In the genomic region with DNA sequence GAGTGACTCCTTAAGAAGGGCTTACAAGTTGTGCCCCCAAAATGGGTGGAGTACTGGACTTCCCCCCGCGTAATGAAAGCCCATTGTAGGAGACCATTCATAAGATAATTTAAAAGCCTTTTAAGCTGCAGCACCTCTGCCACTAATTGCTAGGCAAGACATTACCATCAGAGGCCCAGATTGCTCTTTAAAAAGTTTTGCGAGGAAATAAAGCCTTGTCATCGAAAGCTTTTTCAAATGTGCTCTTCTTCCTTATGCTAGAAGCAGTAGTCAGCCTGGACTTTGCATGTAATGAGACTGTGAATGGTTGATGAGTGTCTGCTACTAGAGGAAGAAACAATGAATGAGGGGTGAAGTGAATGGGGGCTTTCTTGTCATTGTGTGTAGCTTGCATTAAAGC, we compare ENCODE assay signal across 27 cellular contexts.
DNase-seq lines count a peak whose midpoint lies in the region; ATAC-seq and TF ChIP-seq lines count a peak whose summit lies in the region.
"Had no signal": no experiment of that assay in that cellular context is flagged by ENCODE, and none has a peak within 500 bp of the region (broad histone marks: within the 10 kb centered on the region; RNA-seq: fewer than 3 reads in every experiment).

No MANE protein-coding gene starts in this region.

- H3F3A ChIP-seq in GM23338 (replicated peaks; ENCODE audit: low read depth): no peaks in the 10 kb centered on the region
- peaks cover 29% of the 10 kb centered on the region for H3F3A ChIP-seq in neural progenitor cell (ENCODE audit: low read depth)

- H3K27ac Mint-ChIP-seq in GM23338 (no peak overlapping the region), endodermal cell (no peak overlapping the region), neural progenitor cell (peak overlapping the region; percentile 5)
- H3K27ac Mint-ChIP-seq: CD14-positive monocyte; CD8-positive, alpha-beta memory T cell; IgD-negative memory B cell had no signal

- H3K4me1 Mint-ChIP-seq in GM23338: peaks cover 18% of the 10 kb centered on the region; the same call in 2 of the 3 replicates
- H3K4me1 Mint-ChIP-seq in endodermal cell: peaks cover 5% of the 10 kb centered on the region
- H3K4me1 Mint-ChIP-seq in neural progenitor cell: peaks cover 28% of the 10 kb centered on the region
- H3K4me1 Mint-ChIP-seq: CD14-positive monocyte; CD8-positive, alpha-beta memory T cell; IgD-negative memory B cell had no signal

- peak overlapping the region; percentile 71 for H3K4me2 ChIP-seq in GM23338
- peak overlapping the region; percentile 71 for H3K4me2 ChIP-seq in neural progenitor cell
- no peak overlapping the region for H3K4me2 ChIP-seq in Karpas-422 (ENCODE audit: low read depth, low read length, poor library complexity, severe bottlenecking)
- H3K4me2 ChIP-seq: KMS-11, PC-9 had no signal

- H3K4me1 ChIP-seq in GM23338 (ENCODE audit: insufficient read depth): peaks cover 28% of the 10 kb centered on the region
- no peaks in the 10 kb centered on the region for H3K4me1 ChIP-seq in endodermal cell (ENCODE audit: control insufficient read depth, insufficient read depth, low read length)
- H3K4me1 ChIP-seq in neural progenitor cell: peaks cover 40% of the 10 kb centered on the region
- H3K4me1 ChIP-seq in Karpas-422 (ENCODE audit: low read length): no peaks in the 10 kb centered on the region
- H3K4me1 ChIP-seq: BE2C, SJSA1 had no signal

- H3K36me3 ChIP-seq in GM23338 (ENCODE audit: insufficient read depth) (peaks cover 6% of the 10 kb centered on the region; the same call in 1 of the 2 replicates), endodermal cell (ENCODE audit: control insufficient read depth, insufficient read depth, low read length) (no peaks in the 10 kb centered on the region), neural progenitor cell (no peaks in the 10 kb centered on the region), Karpas-422 (ENCODE audit: insufficient read depth, low read length) (no peaks in the 10 kb centered on the region)
- H3K36me3 ChIP-seq: BE2C, SJSA1 had no signal

- H3K36me3 Mint-ChIP-seq in GM23338 (ENCODE audit: low read depth) (no peaks in the 10 kb centered on the region), endodermal cell (ENCODE audit: low read depth) (no peaks in the 10 kb centered on the region), neural progenitor cell (no peaks in the 10 kb centered on the region)
- H3K36me3 Mint-ChIP-seq: CD14-positive monocyte; CD8-positive, alpha-beta memory T cell; IgD-negative memory B cell had no signal

- 58 to 70% methylated on average over 4 of the region's 4 CpGs for WGBS in endodermal cell (ENCODE audit: insufficient coverage in 1 of 2, insufficient read length in 1 of 2), 2 experiments

- peak; percentile 24 for DNase-seq in GM23338 (ENCODE audit: low spot score)
- DNase-seq in NCI-H2227 (lab: John Stamatoyannopoulos, UW; ENCODE audit: unreplicated experiment): peak; percentile 7
- DNase-seq in endodermal cell: no peak
- peak; percentile 73 for DNase-seq in neural progenitor cell (ENCODE audit: low spot score)
- no peak for DNase-seq in activated CD4-positive, alpha-beta T cell treated with anti-CD3 and anti-CD28 coated beads for 1 hour
- no peak for DNase-seq in Karpas-422
- no peak for DNase-seq in anterior cingulate cortex (lab: John Stamatoyannopoulos, UW)
- DNase-seq in NCI-H446 treated with DMSO at 0.1 percent for 48 hours (lab: John Stamatoyannopoulos, UW): no peak
- DNase-seq: 8988T; ACHN; BE2C; CD8-positive, alpha-beta memory T cell; DMS79 treated with DMSO at 0.1 percent for 48 hours; HCEC 1CT; NCI-H1048; NCI-H1694; NCI-H2029 treated with DMSO at 0.1 percent for 48 hours; NCI-H2171 treated with DMSO at 0.1 percent for 48 hours; NCI-H446; NCI-H526; NCI-H82; PC-9 had no signal

- H3K9me3 ChIP-seq in endodermal cell (ENCODE audit: control insufficient read depth, low read length) (no peaks in the 10 kb centered on the region), neural progenitor cell (ENCODE audit: low read depth) (no peaks in the 10 kb centered on the region), Karpas-422 (ENCODE audit: low read length) (peaks cover 22% of the 10 kb centered on the region)
- H3K9me3 ChIP-seq: BE2C, SJSA1 had no signal

- H3K9me3 Mint-ChIP-seq in GM23338 (no peaks in the 10 kb centered on the region), endodermal cell (peaks cover 3% of the 10 kb centered on the region), neural progenitor cell (peaks cover 14% of the 10 kb centered on the region)

- no peak; the same call in 1 of the 3 replicates for ATAC-seq in GM23338
- ATAC-seq: Right ventricle myocardium inferior had no signal

- TF ChIP-seq CTCF in GM23338 (conservative IDR thresholded peaks at IDR 0.05; ENCODE audit: low read depth in 2 of 2) (no peak), endodermal cell (conservative IDR thresholded peaks at IDR 0.05) (no peak), neural progenitor cell (IDR thresholded peaks at IDR 0.05) (no peak)

- H3K4me3 ChIP-seq in GM23338 (no peak overlapping the region), endodermal cell (ENCODE audit: low read length) (no peak overlapping the region), neural progenitor cell (peak overlapping the region; percentile 37), Karpas-422 (ENCODE audit: low read length) (no peak overlapping the region)
- H3K4me3 ChIP-seq: PC-9, SJSA1 had no signal

- H4K20me1 ChIP-seq in GM23338 (replicated peaks; ENCODE audit: insufficient read depth) (no peaks in the 10 kb centered on the region), neural progenitor cell (ENCODE audit: low read depth) (no peaks in the 10 kb centered on the region), Karpas-422 (ENCODE audit: insufficient read depth, low read depth, low read length) (no peaks in the 10 kb centered on the region)

- no peaks in the 10 kb centered on the region for H3K27me3 ChIP-seq in GM23338 (ENCODE audit: insufficient read depth)
- H3K27me3 ChIP-seq in endodermal cell (ENCODE audit: control insufficient read depth, insufficient read depth, low read length, poor library complexity, severe bottlenecking): no peaks in the 10 kb centered on the region
- H3K27me3 ChIP-seq in neural progenitor cell: no peaks in the 10 kb centered on the region
- H3K27me3 ChIP-seq in Karpas-422 (ENCODE audit: low read length): no peaks in the 10 kb centered on the region
- H3K27me3 ChIP-seq: BE2C, SJSA1 had no signal

- no peak overlapping the region for H2AFZ ChIP-seq in GM23338
- no peak overlapping the region for H2AFZ ChIP-seq in neural progenitor cell (replicated peaks)
- H2AFZ ChIP-seq in Karpas-422 (ENCODE audit: low read length): no peak overlapping the region
- H2AFZ ChIP-seq: PC-9 had no signal

- H3K27ac ChIP-seq in GM23338 (ENCODE audit: low read depth): no peak overlapping the region
- peak overlapping the region; percentile 74 for H3K27ac ChIP-seq in endodermal cell (ENCODE audit: low read depth, low read length)
- peak overlapping the region; percentile 74 for H3K27ac ChIP-seq in neural progenitor cell
- no peak overlapping the region for H3K27ac ChIP-seq in Karpas-422 (ENCODE audit: low read length)
- H3K27ac ChIP-seq: KMS-11, PC-9, SJSA1 had no signal

- H3K9me2 ChIP-seq in GM23338 (ENCODE audit: insufficient read depth) (no peaks in the 10 kb centered on the region), Karpas-422 (replicated peaks; ENCODE audit: insufficient read depth, low read length) (no peaks in the 10 kb centered on the region)

- H3K27me3 Mint-ChIP-seq in GM23338 (ENCODE audit: insufficient read depth, low read depth, poor library complexity): no peaks in the 10 kb centered on the region
- H3K27me3 Mint-ChIP-seq in endodermal cell (ENCODE audit: insufficient read depth): no peaks in the 10 kb centered on the region
- peaks cover 11% of the 10 kb centered on the region for H3K27me3 Mint-ChIP-seq in neural progenitor cell (ENCODE audit: insufficient read depth, low read depth)
- H3K27me3 Mint-ChIP-seq: CD8-positive, alpha-beta memory T cell; IgD-negative memory B cell had no signal

- H3K79me2 ChIP-seq in GM23338 (replicated peaks; ENCODE audit: insufficient read depth): no peaks in the 10 kb centered on the region
- H3K79me2 ChIP-seq in neural progenitor cell (ENCODE audit: low read depth): no peaks in the 10 kb centered on the region
- no peaks in the 10 kb centered on the region for H3K79me2 ChIP-seq in Karpas-422 (ENCODE audit: low read length)

- H3K4me3 Mint-ChIP-seq in GM23338: no peak overlapping the region
- H3K4me3 Mint-ChIP-seq in endodermal cell: no peak overlapping the region
- peak overlapping the region; percentile 3 for H3K4me3 Mint-ChIP-seq in neural progenitor cell
- H3K4me3 Mint-ChIP-seq: CD14-positive monocyte; CD8-positive, alpha-beta memory T cell; IgD-negative memory B cell had no signal

- H3K9ac ChIP-seq in endodermal cell (ENCODE audit: extremely low read depth, low read length, poor library complexity, severe bottlenecking): no peak overlapping the region
- no peak overlapping the region for H3K9ac ChIP-seq in neural progenitor cell
- H3K9ac ChIP-seq in Karpas-422 (ENCODE audit: low read length): no peak overlapping the region
- H3K9ac ChIP-seq: KMS-11 had no signal

TF ChIP-seq in GM23338, 12 proteins besides CTCF, POLR2A, EP300 and RAD21:
- TF ChIP-seq ZNF114 (CRISPR knock-in tag; IDR thresholded peaks at IDR 0.05) (no peak), ZNF331 (CRISPR knock-in tag; IDR thresholded peaks at IDR 0.05; ENCODE audit: low read depth) (no peak), EZH2phosphoT487 (IDR thresholded peaks at IDR 0.05; ENCODE audit: unreplicated experiment) (no peak), POLR2AphosphoS5 (IDR thresholded peaks at IDR 0.05; ENCODE audit: low read depth) (no peak)

Comparison
In these comparisons a context has a peak if more than half of its experiments do, and no peak if none do; other contexts are left out.
1. DNase-seq: peak in GM23338 (single experiment), NCI-H2227 (single experiment) and neural progenitor cell (single experiment); none in endodermal cell (single experiment), activated CD4-positive, alpha-beta T cell treated with anti-CD3 and anti-CD28 coated beads for 1 hour (single experiment), Karpas-422 (single experiment), anterior cingulate cortex (0 of 58) and NCI-H446 treated with DMSO at 0.1 percent for 48 hours (single experiment).
2. H3K27ac ChIP-seq: peak in endodermal cell (single experiment) and neural progenitor cell (single experiment); none in GM23338 (single experiment) and Karpas-422 (single experiment).